ENCODE assay signal across 8 cellular contexts in the genomic region with DNA sequence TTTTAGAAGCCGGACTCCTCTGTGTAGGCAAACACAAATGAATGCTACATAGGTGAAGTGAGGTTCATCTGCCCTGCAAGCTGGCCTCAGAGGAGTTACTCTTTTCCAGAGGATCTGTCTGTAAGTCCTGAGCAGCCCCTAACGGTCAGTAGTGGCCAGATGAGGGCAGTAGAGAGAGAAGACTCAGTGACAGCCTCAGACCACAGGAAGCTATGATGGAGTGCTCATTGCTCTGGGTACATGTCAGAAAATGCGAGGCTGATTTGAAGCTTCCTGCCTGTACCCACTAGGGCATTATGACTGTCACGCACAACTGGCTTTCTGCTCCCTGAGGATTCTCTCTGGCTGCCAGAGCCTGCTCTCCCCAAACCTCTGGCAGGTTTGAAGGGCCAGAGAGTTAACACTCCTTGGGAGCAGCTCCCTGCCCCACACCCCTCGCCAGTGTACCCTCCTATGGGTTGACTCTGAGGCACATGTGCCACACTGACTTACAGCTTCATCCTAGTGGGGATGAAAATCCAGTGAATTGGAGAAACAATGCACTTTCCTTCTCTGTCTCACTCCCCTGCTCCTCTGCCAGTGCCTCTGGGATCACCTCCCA.
DNase-seq lines count a peak whose midpoint lies in the region; ATAC-seq and TF ChIP-seq lines count a peak whose summit lies in the region.

No MANE protein-coding gene starts in this region.

- H3K4me1 Mint-ChIP-seq in activated naive CD8-positive, alpha-beta T cell treated with anti-CD3 and anti-CD28 coated beads, Interleukin-2, amount 50 U/mL, for 24 hours: no peaks in the 10 kb centered on the region
- peaks cover 0 to 1% (median 0%) of the 10 kb centered on the region in 4 donors for H3K4me1 Mint-ChIP-seq in naive thymus-derived CD8-positive, alpha-beta T cell

- no peaks in the 10 kb centered on the region for H4K20me1 ChIP-seq in MM.1S (ENCODE audit: insufficient read depth, low read length)

- H3K9me3 ChIP-seq in MM.1S (replicated peaks; ENCODE audit: insufficient read depth, low read length) (no peaks in the 10 kb centered on the region), liver (ENCODE audit: control insufficient read depth in 4 of 4, low read length in 3 of 4) (no peaks in the 10 kb centered on the region)

- no peak overlapping the region for H3K4me2 ChIP-seq in MM.1S (ENCODE audit: low read depth, low read length)

- POLR2A ChIA-PET in naive thymus-derived CD8-positive, alpha-beta T cell (lab: Charles Lee): no interaction called here

- 31% methylated on average over 5 of the region's 5 CpGs for WGBS in liver

- H3F3A ChIP-seq in MM.1S (ENCODE audit: insufficient read depth, low read length): no peaks in the 10 kb centered on the region

- in situ Hi-C loops in GM13977 (cut with MboI; ENCODE audit: low pct_unique_long_range_greater_than_20kb, low sequenced_read_pairs, unreplicated experiment): no loop called here

- H3K9ac ChIP-seq in MM.1S (ENCODE audit: low read length) (no peak overlapping the region), liver (ENCODE audit: low read depth in 1 of 2, low read length in 2 of 2) (no peak overlapping the region)

- H3K27me3 Mint-ChIP-seq in activated naive CD8-positive, alpha-beta T cell treated with anti-CD3 and anti-CD28 coated beads, Interleukin-2, amount 50 U/mL, for 24 hours: no peaks in the 10 kb centered on the region
- H3K27me3 Mint-ChIP-seq in naive thymus-derived CD8-positive, alpha-beta T cell: peaks cover 0 to 2% (median 0%) of the 10 kb centered on the region in 5 donors

- H3K27ac Mint-ChIP-seq in activated naive CD8-positive, alpha-beta T cell treated with anti-CD3 and anti-CD28 coated beads, Interleukin-2, amount 50 U/mL, for 24 hours: no peak overlapping the region
- no peak overlapping the region for H3K27ac Mint-ChIP-seq in naive thymus-derived CD8-positive, alpha-beta T cell

- no peak overlapping the region for H2AFZ ChIP-seq in MM.1S (ENCODE audit: low read length)

- no peaks in the 10 kb centered on the region for H3K79me2 ChIP-seq in MM.1S (ENCODE audit: low read length)

- H3K27me3 ChIP-seq in MM.1S (replicated peaks; ENCODE audit: insufficient read depth, low read length) (no peaks in the 10 kb centered on the region), liver (ENCODE audit: control insufficient read depth in 4 of 4, insufficient read depth in 4 of 4, low read length in 3 of 4) (peaks cover 0 to 4% (median 0%) of the 10 kb centered on the region in 4 donors)

- no peaks in the 10 kb centered on the region for H3K36me3 Mint-ChIP-seq in activated naive CD8-positive, alpha-beta T cell treated with anti-CD3 and anti-CD28 coated beads, Interleukin-2, amount 50 U/mL, for 24 hours (ENCODE audit: low read depth)
- H3K36me3 Mint-ChIP-seq in naive thymus-derived CD8-positive, alpha-beta T cell: no peaks in the 10 kb centered on the region

- H3K36me3 ChIP-seq in MM.1S (replicated peaks; ENCODE audit: insufficient read depth, low read length): no peaks in the 10 kb centered on the region
- H3K36me3 ChIP-seq in liver (ENCODE audit: control insufficient read depth in 4 of 4, insufficient read depth in 3 of 4, low read depth in 1 of 4, low read length in 3 of 4): no peaks in the 10 kb centered on the region

- peak; percentile 82 for ATAC-seq in HG02571 (IDR thresholded peaks at IDR 0.05; ENCODE audit: unreplicated experiment)
- peak; percentile 46 for ATAC-seq in activated naive CD8-positive, alpha-beta T cell treated with anti-CD3 and anti-CD28 coated beads, Interleukin-2, amount 50 U/mL, for 24 hours
- ATAC-seq in naive thymus-derived CD8-positive, alpha-beta T cell: no peak

- no peak overlapping the region for H3K4me3 Mint-ChIP-seq in activated naive CD8-positive, alpha-beta T cell treated with anti-CD3 and anti-CD28 coated beads, Interleukin-2, amount 50 U/mL, for 24 hours
- H3K4me3 Mint-ChIP-seq in naive thymus-derived CD8-positive, alpha-beta T cell: no peak overlapping the region

- H3K4me1 ChIP-seq in MM.1S (ENCODE audit: low read length) (no peaks in the 10 kb centered on the region), liver (ENCODE audit: control insufficient read depth in 4 of 4, insufficient read depth in 4 of 4, low read length in 3 of 4) (no peaks in the 10 kb centered on the region)

- DNase-seq in A172 (ENCODE audit: low spot score) (peak; percentile 35), GM13977 (ENCODE audit: low spot score) (peak; percentile 10), MM.1S (peak; percentile 65), T-helper 9 cell (no peak)
- peak; percentile 6 for DNase-seq in activated naive CD8-positive, alpha-beta T cell treated with anti-CD3 and anti-CD28 coated beads, Interleukin-2, amount 50 U/mL, for 24 hours
- DNase-seq in naive thymus-derived CD8-positive, alpha-beta T cell: no peak

- H3K27ac ChIP-seq in MM.1S (ENCODE audit: low read length) (no peak overlapping the region), liver (ENCODE audit: low read depth in 1 of 2, low read length in 2 of 2) (no peak overlapping the region)

- peaks cover 15% of the 10 kb centered on the region for H3K9me3 Mint-ChIP-seq in activated naive CD8-positive, alpha-beta T cell treated with anti-CD3 and anti-CD28 coated beads, Interleukin-2, amount 50 U/mL, for 24 hours
- H3K9me3 Mint-ChIP-seq in naive thymus-derived CD8-positive, alpha-beta T cell: peaks cover 0 to 10% (median 4%) of the 10 kb centered on the region in 9 donors

- peak; percentile 43 to 68 for TF ChIP-seq RAD21 in liver (IDR thresholded peaks at IDR 0.05)

- TF ChIP-seq CTCF in GM13977 (IDR thresholded peaks at IDR 0.05; ENCODE audit: extremely low read depth, insufficient read depth, missing control alignments): peak; percentile 63
- peak; percentile 56 for TF ChIP-seq CTCF in MM.1S (IDR thresholded peaks at IDR 0.05; ENCODE audit: low read length)
- peak; percentile 31 for TF ChIP-seq CTCF in liver (IDR thresholded peaks at IDR 0.05; ENCODE audit: low read depth, low read length, missing input control)

- H3K4me3 ChIP-seq in MM.1S (ENCODE audit: low read length) (no peak overlapping the region), liver (ENCODE audit: low read depth in 1 of 3, low read length in 3 of 3) (no peak overlapping the region)

- no peaks in the 10 kb centered on the region for H3K9me2 ChIP-seq in MM.1S (replicated peaks; ENCODE audit: insufficient read depth, low read length)

TF ChIP-seq in liver, 16 proteins besides CTCF, POLR2A, EP300 and RAD21:
- TF ChIP-seq YY1 (IDR thresholded peaks at IDR 0.05): no peak
- TF ChIP-seq TAF1 (conservative IDR thresholded peaks at IDR 0.05): no peak
- no peak for TF ChIP-seq EGR1 (IDR thresholded peaks at IDR 0.05; ENCODE audit: low read depth in 2 of 2)
- TF ChIP-seq, protein P1, sequence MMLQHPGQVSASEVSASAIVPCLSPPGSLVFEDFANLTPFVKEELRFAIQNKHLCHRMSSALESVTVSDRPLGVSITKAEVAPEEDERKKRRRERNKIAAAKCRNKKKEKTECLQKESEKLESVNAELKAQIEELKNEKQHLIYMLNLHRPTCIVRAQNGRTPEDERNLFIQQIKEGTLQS (IDR thresholded peaks at IDR 0.05): no peak
- no peak for TF ChIP-seq REST (IDR thresholded peaks at IDR 0.05)
- TF ChIP-seq GABPA (IDR thresholded peaks at IDR 0.05 in 1 of 2, conservative IDR thresholded peaks at IDR 0.05 in 1 of 2): no peak

Comparison
In these comparisons a context has a peak if more than half of its experiments do, and no peak if none do; other contexts are left out.
1. DNase-seq: peak in A172 (single experiment), GM13977 (single experiment), MM.1S (single experiment) and activated naive CD8-positive, alpha-beta T cell treated with anti-CD3 and anti-CD28 coated beads, Interleukin-2, amount 50 U/mL, for 24 hours (single experiment); none in naive thymus-derived CD8-positive, alpha-beta T cell (0 of 10) and T-helper 9 cell (single experiment).
2. ATAC-seq: peak in HG02571 (single experiment) and activated naive CD8-positive, alpha-beta T cell treated with anti-CD3 and anti-CD28 coated beads, Interleukin-2, amount 50 U/mL, for 24 hours (single experiment); none in naive thymus-derived CD8-positive, alpha-beta T cell (0 of 2).
3. Peak in every context shown above with its lines, with median percentiles within 50 percentile points of each other: CTCF ChIP-seq.